Comparison of ENCODE assay signal across 8 cellular contexts in the genomic region with DNA sequence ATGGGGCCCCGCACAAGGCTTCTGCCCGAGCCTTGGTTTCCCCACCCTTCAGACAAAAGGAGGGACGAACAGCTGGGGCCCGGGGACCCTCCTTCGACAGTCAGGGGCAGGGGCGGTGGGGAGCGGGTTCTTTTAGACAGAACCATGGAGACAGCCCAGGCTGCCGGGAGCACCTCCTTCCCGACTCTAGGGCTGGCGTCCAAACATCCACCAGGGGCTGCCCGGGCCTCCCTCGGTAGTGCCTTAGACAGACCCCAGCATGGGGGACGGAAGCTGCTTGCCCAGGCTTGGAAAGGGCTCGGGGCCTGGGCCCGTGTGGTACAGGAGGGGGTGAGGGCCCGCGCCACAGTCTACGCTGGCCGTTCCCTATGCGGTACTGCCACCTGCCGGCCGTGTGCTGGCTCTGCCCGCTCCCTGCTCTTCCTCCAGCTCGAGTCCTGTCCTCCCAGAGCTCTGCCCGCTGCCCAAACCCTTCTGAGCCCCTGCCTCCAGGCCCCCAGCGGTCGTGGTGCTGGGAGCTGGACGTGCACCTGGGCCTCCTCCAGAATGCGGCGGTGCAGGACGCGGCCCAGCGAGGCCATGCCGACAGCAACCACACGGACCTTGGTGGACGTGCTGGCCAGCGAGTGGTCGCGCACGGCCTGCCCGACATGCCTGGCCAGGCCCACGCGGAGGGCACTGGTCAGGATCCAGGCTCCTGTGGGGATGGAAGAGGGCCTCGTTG. TPM values are rescaled to one million over a fixed set of nuclear protein-coding genes. Genes with fewer than 3 reads are reported as not detected.
A peak's percentile ranks its signal among the peaks of the same experiment; 100 is the strongest.
DNase-seq lines count a peak whose midpoint lies in the region; ATAC-seq, FAIRE-seq and TF ChIP-seq lines count a peak whose summit lies in the region.

No MANE protein-coding gene starts in this region.

- ATAC-seq in activated B cell treated with CpG ODN at 0.5 μM for 24 hours (ENCODE audit: low read depth) = peak; percentile 97
- no peak for ATAC-seq in GM18505 (IDR thresholded peaks at IDR 0.05; ENCODE audit: unreplicated experiment)

- H3K27ac Mint-ChIP-seq in activated B cell treated with CpG ODN at 0.5 μM for 24 hours = no peak overlapping the region

- H3K27ac ChIP-seq in kidney (ENCODE audit: low read depth in 2 of 2, low read length in 2 of 2) = no peak overlapping the region

- no peaks in the 10 kb centered on the region for H3K36me3 ChIP-seq in bronchial epithelial cell (ENCODE audit: control insufficient read depth, insufficient read depth, low read length)
- no peaks in the 10 kb centered on the region for H3K36me3 ChIP-seq in kidney (ENCODE audit: control insufficient read depth in 1 of 2, insufficient read depth in 2 of 2, low read length in 2 of 2)

- no peak for FAIRE-seq in bronchial epithelial cell (lab: Jason Lieb, UNC)
- FAIRE-seq in kidney (lab: Jason Lieb, UNC) = no peak

- H3K27me3 ChIP-seq in bronchial epithelial cell (ENCODE audit: control insufficient read depth, insufficient read depth, low read length) = no peaks in the 10 kb centered on the region

- no peaks in the 10 kb centered on the region for H3K9me3 Mint-ChIP-seq in activated B cell treated with CpG ODN at 0.5 μM for 24 hours

- H3K27me3 Mint-ChIP-seq in activated B cell treated with CpG ODN at 0.5 μM for 24 hours = no peaks in the 10 kb centered on the region

- intact Hi-C loops in activated B cell treated with CpG ODN at 0.5 μM for 24 hours (cut with micrococcal nuclease) (loop anchor here (1.0 kb wide), 3 partner anchors 115 to 234 kb away; no protein-coding TSS in a partner anchor), kidney (cut with DNase I) (loop anchor here (5.0 to 10.0 kb wide), 2 partner anchors 223 to 464 kb away; partner anchors contain the start of gene CDKN1C)

- peaks cover 6% of the 10 kb centered on the region for H3K4me1 Mint-ChIP-seq in activated B cell treated with CpG ODN at 0.5 μM for 24 hours

- peaks cover 0 to 3% of the 10 kb centered on the region in 2 donors for H3K4me1 ChIP-seq in kidney (ENCODE audit: control insufficient read depth in 1 of 2, insufficient read depth in 1 of 2, low read depth in 1 of 2, low read length in 2 of 2)

- peak; percentile 86 for TF ChIP-seq CTCF in HFF-Myc (IDR thresholded peaks at IDR 0.05; ENCODE audit: low read depth, low read length, missing control alignments)
- TF ChIP-seq CTCF in activated B cell treated with CpG ODN at 0.5 μM for 24 hours (IDR thresholded peaks at IDR 0.05) = peak; percentile 32
- TF ChIP-seq CTCF in bronchial epithelial cell (IDR thresholded peaks at IDR 0.05; ENCODE audit: insufficient read depth, low read length, severe bottlenecking) = peak; percentile 99
- peak; percentile 98 for TF ChIP-seq CTCF in kidney (IDR thresholded peaks at IDR 0.05; ENCODE audit: borderline replicate concordance, extremely low read depth, insufficient read depth)

- H3K4me3 Mint-ChIP-seq in activated B cell treated with CpG ODN at 0.5 μM for 24 hours = no peak overlapping the region

- no peaks in the 10 kb centered on the region for H3K36me3 Mint-ChIP-seq in activated B cell treated with CpG ODN at 0.5 μM for 24 hours (ENCODE audit: low read depth)

- H3K9ac ChIP-seq in kidney (ENCODE audit: low read length in 2 of 2) = no peak overlapping the region

- POLR2A ChIA-PET in activated B cell treated with CpG ODN at 0.5 μM for 24 hours (lab: Charles Lee) = interaction anchor here (0.6 to 2.4 kb wide), 4 partner anchors 20 to 452 kb away, joined by 6 to 14 read pairs (median 10); partner anchors contain the start of gene TSSC4

- no peak for TF ChIP-seq POLR2A in GM18505 (IDR thresholded peaks at IDR 0.05; ENCODE audit: borderline replicate concordance, extremely low read depth, insufficient read depth, insufficient read length)

- no peaks in the 10 kb centered on the region for H3K9me3 ChIP-seq in kidney (ENCODE audit: control insufficient read depth in 1 of 2, low read length in 2 of 2)

- H3K4me3 ChIP-seq in HFF-Myc (replicated peaks; ENCODE audit: low read depth, low read length) (no peak overlapping the region), bronchial epithelial cell (ENCODE audit: low read depth, low read length) (no peak overlapping the region), kidney (ENCODE audit: low read length in 2 of 2) (no peak overlapping the region)

- CTCF ChIA-PET in activated B cell treated with CpG ODN at 0.5 μM for 24 hours (lab: Charles Lee) = interaction anchor here (0.6 to 7.1 kb wide), 31 partner anchors 11 to 472 kb away, joined by 3 to 321 read pairs (median 5); partner anchors contain the start of genes ASCL2, C11orf21, CD81 and TSPAN32

- DNase-seq in COR-L47 (lab: John Stamatoyannopoulos, UW) (peak; percentile 66), HFF-Myc (ENCODE audit: extremely low read depth, low read depth) (no peak), NCI-H2171 treated with DMSO at 0.1 percent for 48 hours (lab: John Stamatoyannopoulos, UW) (peak; percentile 26), activated B cell treated with CpG ODN at 0.5 μM for 24 hours (peak; percentile 69), bronchial epithelial cell (ENCODE audit: low read depth) (peak; percentile 25), kidney (peak; percentile 92)
- peak; percentile 52 to 72 for DNase-seq in stimulated activated CD4-positive, alpha-beta T cell treated with anti-CD3 and anti-CD28 coated beads, Interleukin-15, amount 100 ng/mL, for 48 hours (ENCODE audit: low read depth in 2 of 2)

RNA-seq across cellular contexts. Expression of gene TSSC4, which starts 20.1 kb away (rescaled TPM):
- total RNA-seq in activated B cell treated with CpG ODN at 0.5 μM for 24 hours (59.4 and 59.7 TPM in 2 replicates), bronchial epithelial cell (80.8 and 86.3 TPM in 2 replicates), kidney (42.3 TPM)
- 51.4 TPM for polyA plus RNA-seq in kidney (ENCODE audit: insufficient read depth, low read depth, low replicate concordance)

RNA-seq across cellular contexts. Expression of gene TRPM5, which starts 23.6 kb away (rescaled TPM):
- total RNA-seq in activated B cell treated with CpG ODN at 0.5 μM for 24 hours (not detected in 2 replicates), bronchial epithelial cell (not detected in 2 replicates), kidney (0.25 TPM)
- polyA plus RNA-seq in kidney (ENCODE audit: insufficient read depth, low read depth, low replicate concordance) = 0.69 TPM

RNA-seq across cellular contexts. Expression of gene KCNQ1, which starts 24.1 kb away (rescaled TPM):
- total RNA-seq in activated B cell treated with CpG ODN at 0.5 μM for 24 hours (6.5 and 8.6 TPM in 2 replicates), bronchial epithelial cell (1.0 and 1.6 TPM in 2 replicates), kidney (45.5 TPM)
- polyA plus RNA-seq in kidney (ENCODE audit: insufficient read depth, low read depth, low replicate concordance) = 49.4 TPM

RNA-seq across cellular contexts. Expression of gene CD81, which starts 43.6 kb away (rescaled TPM):
- total RNA-seq in activated B cell treated with CpG ODN at 0.5 μM for 24 hours (130 and 132 TPM in 2 replicates), bronchial epithelial cell (133 and 219 TPM in 2 replicates), kidney (950 TPM)
- polyA plus RNA-seq in kidney (ENCODE audit: insufficient read depth, low read depth, low replicate concordance) = 827 TPM

Comparison
In these comparisons a context has a peak if more than half of its experiments do, and no peak if none do; other contexts are left out.
1. CTCF ChIP-seq: peak in every context shown above with its lines; median percentile 99 in bronchial epithelial cell; 98 in kidney; 86 in HFF-Myc; 32 in activated B cell treated with CpG ODN at 0.5 μM for 24 hours.